In the genomic region with DNA sequence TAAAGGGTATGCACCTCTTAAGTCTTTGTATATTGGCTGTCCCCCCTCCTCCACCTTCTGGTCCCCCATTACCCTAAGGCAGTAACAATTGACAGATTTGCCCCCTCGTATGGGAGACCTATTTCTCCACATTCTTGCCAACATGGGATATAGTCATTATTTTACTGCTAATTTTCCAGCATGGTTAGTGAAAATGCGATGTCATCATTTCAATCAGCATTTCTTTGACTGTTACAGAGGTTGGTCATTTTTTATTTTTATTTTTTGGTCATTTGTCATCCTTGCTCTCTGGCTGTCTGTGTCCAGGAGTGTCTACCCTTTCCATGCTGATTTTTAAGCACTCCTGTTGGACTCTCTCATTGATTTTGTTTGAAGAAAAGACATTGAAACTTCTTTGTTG, we compare ENCODE assay signal across 1 cellular context.
TF ChIP-seq lines count a peak whose summit lies in the region.

No MANE protein-coding gene starts in this region.

TF ChIP-seq in SK-N-SH treated with all-trans-retinoic acid at 6 μM for 48 hours, 23 proteins besides CTCF, POLR2A, EP300 and RAD21 (continued from another document):
- TF ChIP-seq, protein P1, sequence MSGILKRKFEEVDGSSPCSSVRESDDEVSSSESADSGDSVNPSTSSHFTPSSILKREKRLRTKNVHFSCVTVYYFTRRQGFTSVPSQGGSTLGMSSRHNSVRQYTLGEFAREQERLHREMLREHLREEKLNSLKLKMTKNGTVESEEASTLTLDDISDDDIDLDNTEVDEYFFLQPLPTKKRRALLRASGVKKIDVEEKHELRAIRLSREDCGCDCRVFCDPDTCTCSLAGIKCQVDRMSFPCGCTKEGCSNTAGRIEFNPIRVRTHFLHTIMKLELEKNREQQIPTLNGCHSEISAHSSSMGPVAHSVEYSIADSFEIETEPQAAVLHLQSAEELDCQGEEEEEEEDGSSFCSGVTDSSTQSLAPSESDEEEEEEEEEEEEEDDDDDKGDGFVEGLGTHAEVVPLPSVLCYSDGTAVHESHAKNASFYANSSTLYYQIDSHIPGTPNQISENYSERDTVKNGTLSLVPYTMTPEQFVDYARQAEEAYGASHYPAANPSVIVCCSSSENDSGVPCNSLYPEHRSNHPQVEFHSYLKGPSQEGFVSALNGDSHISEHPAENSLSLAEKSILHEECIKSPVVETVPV (CRISPR knock-in tag; IDR thresholded peaks at IDR 0.05): no peak
